Comparison of ENCODE assay signal across 8 cellular contexts in the genomic region with DNA sequence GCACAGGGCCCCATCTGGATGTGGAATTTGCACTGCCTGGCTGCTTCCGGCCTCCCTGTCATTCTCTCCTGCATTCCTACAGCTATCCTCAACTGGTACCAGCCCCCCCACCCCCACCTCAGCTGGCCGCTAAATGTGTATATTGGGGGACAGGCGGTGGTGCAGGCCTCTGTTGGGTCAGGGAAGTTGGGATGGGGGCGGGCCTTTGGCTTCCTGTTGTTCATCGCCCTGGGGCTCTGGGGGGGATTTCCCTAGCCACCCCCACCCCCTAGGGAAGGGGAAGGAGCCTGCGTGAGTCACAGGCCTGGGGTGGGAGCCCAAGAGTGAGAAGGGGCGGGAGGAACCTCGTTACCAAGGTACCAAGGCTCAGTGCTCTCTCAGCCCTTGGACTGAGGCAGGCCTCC. TPM values are rescaled to one million over a fixed set of nuclear protein-coding genes. Genes with fewer than 3 reads are reported as not detected.
DNase-seq lines count a peak whose midpoint lies in the region; ATAC-seq and TF ChIP-seq lines count a peak whose summit lies in the region.

No MANE protein-coding gene starts in this region.

- no peaks in the 10 kb centered on the region for H3K27me3 ChIP-seq in foreskin keratinocyte

- TF ChIP-seq CTCF in foreskin keratinocyte (conservative IDR thresholded peaks at IDR 0.05): no peak

- peaks cover 14% of the 10 kb centered on the region for H3K4me1 ChIP-seq in foreskin keratinocyte

- peak overlapping the region; percentile 71 for H3K27ac ChIP-seq in foreskin keratinocyte

- ATAC-seq in foreskin keratinocyte (peak; percentile 85), GM19324 (IDR thresholded peaks at IDR 0.05; ENCODE audit: low FRiP score, unreplicated experiment) (no peak), HG02885 (IDR thresholded peaks at IDR 0.05; ENCODE audit: poor library complexity, unreplicated experiment) (no peak)

- DNase-seq in GM04504 (ENCODE audit: low read depth): peak; percentile 65
- peak; percentile 21 for DNase-seq in NCI-H69 (lab: John Stamatoyannopoulos, UW)
- DNase-seq in activated T-cell treated with anti-CD3 and anti-CD28 coated beads for 24 hours (ENCODE audit: low read depth): peak; percentile 82
- peak; percentile 84 to 92 for DNase-seq in foreskin keratinocyte
- peak; percentile 55 to 89 (median 70) for DNase-seq in stimulated activated CD4-positive, alpha-beta T cell treated with anti-CD3 and anti-CD28 coated beads, Interleukin-1b, Interleukin-23, amount 100 ng/mL, for 24 hours (ENCODE audit: low read depth in 4 of 4, low spot score in 1 of 4)
- no peak for DNase-seq in NCI-H2196 (lab: John Stamatoyannopoulos, UW; ENCODE audit: unreplicated experiment)

RNA-seq across cellular contexts. Expression of gene POU2F2, which starts 10.6 kb away (rescaled TPM):
- 34.4 and 37.3 TPM in 2 replicates for total RNA-seq in foreskin keratinocyte
- polyA plus RNA-seq in foreskin keratinocyte: 49.6 and 59.3 TPM in 2 replicates

RNA-seq across cellular contexts. Expression of gene ZNF574, which starts 45.7 kb away (rescaled TPM):
- 16.0 and 17.7 TPM in 2 replicates for total RNA-seq in foreskin keratinocyte
- polyA plus RNA-seq in foreskin keratinocyte: 11.9 and 12.0 TPM in 2 replicates

RNA-seq across cellular contexts. Expression of gene GRIK5, which starts 51.7 kb away (rescaled TPM):
- 0.07 and 0.11 TPM in 2 replicates for total RNA-seq in foreskin keratinocyte
- 0.06 and 0.19 TPM in 2 replicates for polyA plus RNA-seq in foreskin keratinocyte
